12 cellular contexts compared by ENCODE assay signal in genomic region chr5:123814796-123815479, GRCh38.
A peak's percentile ranks its signal among the peaks of the same experiment; 100 is the strongest.
DNase-seq lines count a peak whose midpoint lies in the region; ATAC-seq lines count a peak whose summit lies in the region.
"Had no signal": no experiment of that assay in that cellular context is flagged by ENCODE, and none has a peak within 500 bp of the region (broad histone marks: within the 10 kb centered on the region; RNA-seq: fewer than 3 reads in every experiment).

No MANE protein-coding gene starts in this region.

- no peak overlapping the region for H3K9ac ChIP-seq in adipocyte (ENCODE audit: low read length)

- intact Hi-C loops in left ventricle myocardium superior (cut with micrococcal nuclease) = no loop called here

- DNase-seq in NCI-H146 (lab: John Stamatoyannopoulos, UW) = peak; percentile 20
- no peak for DNase-seq in NCI-H146 treated with DMSO at 0.1 percent for 48 hours (lab: John Stamatoyannopoulos, UW; ENCODE audit: unreplicated experiment)
- peak; percentile 72 for DNase-seq in adipocyte (ENCODE audit: low read depth)
- no peak for DNase-seq in left ventricle myocardium superior
- DNase-seq in smooth muscle cell of the brain vasculature (ENCODE audit: low read depth, low spot score) = peak; percentile 47
- no peak for DNase-seq in GM03348 (ENCODE audit: low spot score)
- DNase-seq: activated CD4-positive, alpha-beta T cell treated with anti-CD3 and anti-CD28 coated beads for 1 hour; activated naive CD4-positive, alpha-beta T cell treated with anti-CD3 and anti-CD28 coated beads, Interleukin-2, amount 10 ng/mL, durations not matched to agents 7 days and 5 days; Kasumi-1; upper lobe of right lung had no signal

- no peaks in the 10 kb centered on the region for H3K9me3 ChIP-seq in adipocyte (ENCODE audit: control insufficient read depth, low read length)
- H3K9me3 ChIP-seq: upper lobe of right lung had no signal

- no peaks in the 10 kb centered on the region for H3K27me3 ChIP-seq in adipocyte (replicated peaks; ENCODE audit: control insufficient read depth, insufficient read depth, low read length)
- H3K27me3 ChIP-seq: upper lobe of right lung had no signal

- ATAC-seq in left ventricle myocardium superior = peak; percentile 81
- ATAC-seq in HG03571 (IDR thresholded peaks at IDR 0.05; ENCODE audit: unreplicated experiment) = no peak
- ATAC-seq in GM18858 (IDR thresholded peaks at IDR 0.05; ENCODE audit: unreplicated experiment) = no peak

- no peaks in the 10 kb centered on the region for H3K36me3 ChIP-seq in adipocyte (ENCODE audit: control insufficient read depth, insufficient read depth, low read length, severe bottlenecking)
- H3K36me3 ChIP-seq: upper lobe of right lung had no signal

- no peak overlapping the region for H3K4me3 ChIP-seq in adipocyte (ENCODE audit: low read length)
- H3K4me3 ChIP-seq: upper lobe of right lung had no signal

- peaks cover 11% of the 10 kb centered on the region for H3K4me1 ChIP-seq in adipocyte (ENCODE audit: control insufficient read depth, insufficient read depth, low read length)

Comparison
In these comparisons a context has a peak if more than half of its experiments do, and no peak if none do; other contexts are left out.
1. DNase-seq: peak in NCI-H146 (single experiment), adipocyte (single experiment) and smooth muscle cell of the brain vasculature (single experiment); none in NCI-H146 treated with DMSO at 0.1 percent for 48 hours (single experiment), left ventricle myocardium superior (single experiment) and GM03348 (single experiment).